1 cellular context compared by ENCODE assay signal in genomic region chr22:23894710-23895598, GRCh38.
A peak's percentile ranks its signal among the peaks of the same experiment; 100 is the strongest.
TF ChIP-seq lines count a peak whose summit lies in the region.

No MANE protein-coding gene starts in this region.

TF ChIP-seq in GM23338, 12 proteins besides CTCF, POLR2A, EP300 and RAD21 (continued from another document):
- TF ChIP-seq ZNF462 (CRISPR knock-in tag; IDR thresholded peaks at IDR 0.05) (no peak), NANOG (IDR thresholded peaks at IDR 0.05; ENCODE audit: borderline replicate concordance) (no peak), ZNF331 (CRISPR knock-in tag; IDR thresholded peaks at IDR 0.05; ENCODE audit: low read depth) (no peak), STAT1 (IDR thresholded peaks at IDR 0.05; ENCODE audit: unreplicated experiment) (no peak), POLR2AphosphoS5 (IDR thresholded peaks at IDR 0.05; ENCODE audit: low read depth) (peak; percentile 40), ZNF114 (CRISPR knock-in tag; IDR thresholded peaks at IDR 0.05) (no peak), REST (IDR thresholded peaks at IDR 0.05; ENCODE audit: unreplicated experiment) (no peak), ETS1 (IDR thresholded peaks at IDR 0.05) (no peak), EZH2 (IDR thresholded peaks at IDR 0.05; ENCODE audit: low read depth, unreplicated experiment) (no peak)
